In the genomic region with DNA sequence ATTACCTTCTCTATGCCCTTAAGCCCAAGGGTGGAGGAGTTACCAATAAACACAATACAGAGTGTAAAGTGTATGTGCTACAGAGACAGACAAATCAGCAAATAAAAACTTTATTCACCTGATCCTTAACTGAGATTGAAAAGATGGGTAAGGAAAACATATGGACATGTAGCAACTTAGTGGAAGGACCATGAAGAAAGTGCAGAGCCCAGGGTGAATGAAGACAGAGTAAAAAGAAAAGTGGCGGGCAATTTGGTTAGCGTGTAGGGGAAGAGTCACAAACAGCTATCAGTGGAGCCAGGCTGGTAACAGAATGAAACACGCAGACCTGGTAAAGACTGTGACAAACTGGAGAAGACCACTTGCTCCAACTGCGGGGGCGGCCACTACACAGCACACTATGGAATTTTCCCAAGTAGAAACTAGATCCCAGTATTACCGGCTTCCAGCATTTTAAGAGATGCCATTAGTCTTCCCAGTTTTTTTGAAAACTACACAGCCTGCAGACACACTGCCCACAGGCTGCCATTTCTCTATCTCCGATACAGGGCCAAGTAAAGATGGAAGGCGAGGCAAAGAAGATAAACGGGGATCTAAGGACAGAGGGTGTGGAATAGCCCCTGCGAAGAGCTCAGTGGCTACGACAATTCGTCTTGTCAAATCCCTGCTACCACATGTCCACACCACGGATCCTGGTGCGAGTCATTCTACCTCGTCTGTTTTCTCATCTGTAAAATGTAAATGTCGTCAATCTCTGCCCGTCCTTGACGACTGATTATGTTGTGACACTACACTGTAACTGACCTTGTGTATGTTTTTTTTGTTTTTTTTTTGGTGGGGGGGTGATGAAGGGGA, we compare ENCODE assay signal across 8 cellular contexts. TPM values are rescaled to one million over a fixed set of nuclear protein-coding genes. Genes with fewer than 3 reads are reported as not detected.
DNase-seq lines count a peak whose midpoint lies in the region; ATAC-seq and TF ChIP-seq lines count a peak whose summit lies in the region.

No MANE protein-coding gene starts in this region.

- peaks cover 15% of the 10 kb centered on the region; the same call in 1 of the 2 replicates for H4K20me1 ChIP-seq in HCT116 (ENCODE audit: insufficient read depth)

- H3K4me1 ChIP-seq in HCT116 (ENCODE audit: control insufficient read depth in 1 of 2, insufficient read depth in 2 of 2, low read length in 2 of 2) (peaks cover 3 to 16% of the 10 kb centered on the region in 2 experiments; a peak in 3 of 4 replicates), left ventricle myocardium inferior (peaks cover 53% of the 10 kb centered on the region)

- peaks cover 54% of the 10 kb centered on the region for H3K79me2 ChIP-seq in HCT116 (ENCODE audit: insufficient read depth, low read length)

- POLR2A ChIA-PET in AG04449 (lab: Yijun Ruan, JAX) (interaction anchor here (0.7 kb wide), 1 partner anchor 10 kb away, joined by 3 read pairs; no protein-coding TSS in a partner anchor), HCT116 (lab: Charles Lee) (no interaction called here)

- no peak for TF ChIP-seq CTCF in AG04449 (IDR thresholded peaks at IDR 0.05; ENCODE audit: insufficient read depth, low read length, missing control alignments)
- TF ChIP-seq CTCF in HCT116 (IDR thresholded peaks at IDR 0.05 in 2 of 3, conservative IDR thresholded peaks at IDR 0.05 in 1 of 3; ENCODE audit: borderline replicate concordance in 1 of 3, insufficient read depth in 1 of 3, low read depth in 2 of 3, low read length in 2 of 3) = no peak
- no peak for TF ChIP-seq CTCF in left ventricle myocardium inferior (IDR thresholded peaks at IDR 0.05; ENCODE audit: borderline replicate concordance)

- H3K36me3 ChIP-seq in HCT116 (ENCODE audit: control insufficient read depth in 1 of 2, insufficient read depth in 2 of 2, low read length in 2 of 2) = peaks cover 6 to 16% of the 10 kb centered on the region in 2 experiments; a peak in 3 of 4 replicates
- H3K36me3 ChIP-seq in left ventricle myocardium inferior = peaks cover 11% of the 10 kb centered on the region

- peak overlapping the region; percentile 98 for H3K9ac ChIP-seq in HCT116 (ENCODE audit: low read length)

- CTCF ChIA-PET in AG04449 (lab: Yijun Ruan, JAX) (no interaction called here), HCT116 (lab: Charles Lee) (no interaction called here)

- TF ChIP-seq RAD21 in HCT116 (IDR thresholded peaks at IDR 0.05; ENCODE audit: low read depth) = no peak

- H2AFZ ChIP-seq in HCT116 (ENCODE audit: low read depth, low read length, poor library complexity, severe bottlenecking) = no peak overlapping the region

- peak overlapping the region; percentile 79 for H3K4me3 ChIP-seq in AG04449 (ENCODE audit: low read depth, low read length)
- peak overlapping the region; percentile 89 to 94 for H3K4me3 ChIP-seq in HCT116 (replicated peaks in 1 of 2; ENCODE audit: low read depth in 1 of 2, low read length in 2 of 2)
- H3K4me3 ChIP-seq in left ventricle myocardium inferior = peak overlapping the region; percentile 98
- H3K4me3 ChIP-seq in skeletal muscle cell (ENCODE audit: low read depth, low read length) = peak overlapping the region; percentile 89

- TSS peak; percentile 55 for BruUV-seq in HCT116 (replicated peaks; lab: Mats Ljungman, UMichigan)

- H3K27me3 ChIP-seq in HCT116 (ENCODE audit: insufficient read depth, low read length) (no peaks in the 10 kb centered on the region), left ventricle myocardium inferior (ENCODE audit: low read depth) (no peaks in the 10 kb centered on the region)

- no peaks in the 10 kb centered on the region for H3K9me3 ChIP-seq in HCT116 (ENCODE audit: control insufficient read depth in 1 of 2, insufficient read depth in 1 of 2, low read depth in 1 of 2, low read length in 2 of 2)
- H3K9me3 ChIP-seq in left ventricle myocardium inferior (replicated peaks) = no peaks in the 10 kb centered on the region

- DNase-seq in AG04449 (ENCODE audit: low read depth, low spot score) (no peak), HCT116 (ENCODE audit: low read depth, low spot score) (no peak), left ventricle myocardium inferior (no peak), skeletal muscle cell (ENCODE audit: low read depth) (no peak), NCI-H748 treated with DMSO at 0.1 percent for 48 hours (lab: John Stamatoyannopoulos, UW) (no peak), SIG-M5 (lab: John Stamatoyannopoulos, UW) (no peak)
- peak; percentile 25 to 27 for DNase-seq in activated T-cell treated with anti-CD3 and anti-CD28 coated beads, Interleukin-2, amount 50 U/mL, for 48 hours

- no peaks in the 10 kb centered on the region for H3K9me2 ChIP-seq in HCT116 (ENCODE audit: insufficient read depth)

- RAD21 ChIA-PET in HCT116 (lab: Charles Lee; ENCODE audit: low non-redundant PET in 1 of 2, low total read pairs in 2 of 2, uncharacterized antibody in 2 of 2, unreplicated experiment in 2 of 2) = no interaction called here

- H3K27ac ChIP-seq in HCT116 (ENCODE audit: low read depth, low read length) (peak overlapping the region; percentile 83), left ventricle myocardium inferior (replicated peaks) (peak overlapping the region; percentile 98)

- no peak for TF ChIP-seq POLR2A in HCT116 (IDR thresholded peaks at IDR 0.05; ENCODE audit: borderline replicate concordance, extremely low read depth, insufficient read depth, insufficient read length)

- no peak for ATAC-seq in HCT116
- ATAC-seq in HG03135 (IDR thresholded peaks at IDR 0.05; ENCODE audit: unreplicated experiment) = no peak

- peak overlapping the region; percentile 92 for H3K4me2 ChIP-seq in HCT116 (ENCODE audit: low read length)

- intact Hi-C loops in HCT116 (cut with micrococcal nuclease) = loop anchor here (2.0 kb wide), 1 partner anchor 395 kb away; a partner anchor contains a TSS
- intact Hi-C loops in left ventricle myocardium inferior (cut with micrococcal nuclease) = no loop called here

TF ChIP-seq in HCT116, 20 proteins besides CTCF, POLR2A, EP300 and RAD21:
- no peak for TF ChIP-seq SP1 (IDR thresholded peaks at IDR 0.05; ENCODE audit: low read depth)
- no peak for TF ChIP-seq CEBPB (IDR thresholded peaks at IDR 0.05; ENCODE audit: low read depth)
- TF ChIP-seq, protein P1, sequence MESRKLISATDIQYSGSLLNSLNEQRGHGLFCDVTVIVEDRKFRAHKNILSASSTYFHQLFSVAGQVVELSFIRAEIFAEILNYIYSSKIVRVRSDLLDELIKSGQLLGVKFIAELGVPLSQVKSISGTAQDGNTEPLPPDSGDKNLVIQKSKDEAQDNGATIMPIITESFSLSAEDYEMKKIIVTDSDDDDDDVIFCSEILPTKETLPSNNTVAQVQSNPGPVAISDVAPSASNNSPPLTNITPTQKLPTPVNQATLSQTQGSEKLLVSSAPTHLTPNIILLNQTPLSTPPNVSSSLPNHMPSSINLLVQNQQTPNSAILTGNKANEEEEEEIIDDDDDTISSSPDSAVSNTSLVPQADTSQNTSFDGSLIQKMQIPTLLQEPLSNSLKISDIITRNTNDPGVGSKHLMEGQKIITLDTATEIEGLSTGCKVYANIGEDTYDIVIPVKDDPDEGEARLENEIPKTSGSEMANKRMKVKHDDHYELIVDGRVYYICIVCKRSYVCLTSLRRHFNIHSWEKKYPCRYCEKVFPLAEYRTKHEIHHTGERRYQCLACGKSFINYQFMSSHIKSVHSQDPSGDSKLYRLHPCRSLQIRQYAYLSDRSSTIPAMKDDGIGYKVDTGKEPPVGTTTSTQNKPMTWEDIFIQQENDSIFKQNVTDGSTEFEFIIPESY (IDR thresholded peaks at IDR 0.05; ENCODE audit: extremely low read depth, insufficient replicate concordance, low read length) = no peak
- TF ChIP-seq, protein P2, sequence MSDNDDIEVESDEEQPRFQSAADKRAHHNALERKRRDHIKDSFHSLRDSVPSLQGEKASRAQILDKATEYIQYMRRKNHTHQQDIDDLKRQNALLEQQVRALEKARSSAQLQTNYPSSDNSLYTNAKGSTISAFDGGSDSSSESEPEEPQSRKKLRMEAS (IDR thresholded peaks at IDR 0.05) = no peak
- TF ChIP-seq ZNF274 (IDR thresholded peaks at IDR 0.05; ENCODE audit: low read depth, low read length) = no peak
- TF ChIP-seq TCF7L2 (IDR thresholded peaks at IDR 0.05; ENCODE audit: borderline replicate concordance, extremely low read depth, insufficient read depth, insufficient read length) = no peak
- no peak for TF ChIP-seq YY1 (IDR thresholded peaks at IDR 0.05; ENCODE audit: extremely low read depth, insufficient replicate concordance, low read depth, low read length)
- TF ChIP-seq, protein P3, sequence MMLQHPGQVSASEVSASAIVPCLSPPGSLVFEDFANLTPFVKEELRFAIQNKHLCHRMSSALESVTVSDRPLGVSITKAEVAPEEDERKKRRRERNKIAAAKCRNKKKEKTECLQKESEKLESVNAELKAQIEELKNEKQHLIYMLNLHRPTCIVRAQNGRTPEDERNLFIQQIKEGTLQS (IDR thresholded peaks at IDR 0.05) = no peak
- no peak for TF ChIP-seq SRF (IDR thresholded peaks at IDR 0.05; ENCODE audit: low read depth)
- TF ChIP-seq SIN3A (IDR thresholded peaks at IDR 0.05; ENCODE audit: low read depth) = no peak
- no peak for TF ChIP-seq EZH2phosphoT487 (IDR thresholded peaks at IDR 0.05; ENCODE audit: borderline replicate concordance)
- no peak for TF ChIP-seq EZH2 (IDR thresholded peaks at IDR 0.05)

RNA-seq across cellular contexts. Expression of a gene that starts 1.2 kb away (rescaled TPM):
- total RNA-seq in HCT116 (2021; ENCODE audit: unreplicated experiment) (45.8 TPM), left ventricle myocardium inferior (161 TPM)
- polyA plus RNA-seq in HCT116 (2012) = 34.6 and 42.5 TPM in 2 replicates

Comparison
In these comparisons a context has a peak if more than half of its experiments do, and no peak if none do; other contexts are left out.
1. DNase-seq: peak in activated T-cell treated with anti-CD3 and anti-CD28 coated beads, Interleukin-2, amount 50 U/mL, for 48 hours (2 of 2); none in AG04449 (single experiment), HCT116 (single experiment), left ventricle myocardium inferior (single experiment), skeletal muscle cell (single experiment), NCI-H748 treated with DMSO at 0.1 percent for 48 hours (single experiment) and SIG-M5 (single experiment).
2. Peak in every context shown above with its lines, with median percentiles within 50 percentile points of each other: H3K4me3 ChIP-seq.